Comparison of ENCODE assay signal across 8 cellular contexts in the genomic region with DNA sequence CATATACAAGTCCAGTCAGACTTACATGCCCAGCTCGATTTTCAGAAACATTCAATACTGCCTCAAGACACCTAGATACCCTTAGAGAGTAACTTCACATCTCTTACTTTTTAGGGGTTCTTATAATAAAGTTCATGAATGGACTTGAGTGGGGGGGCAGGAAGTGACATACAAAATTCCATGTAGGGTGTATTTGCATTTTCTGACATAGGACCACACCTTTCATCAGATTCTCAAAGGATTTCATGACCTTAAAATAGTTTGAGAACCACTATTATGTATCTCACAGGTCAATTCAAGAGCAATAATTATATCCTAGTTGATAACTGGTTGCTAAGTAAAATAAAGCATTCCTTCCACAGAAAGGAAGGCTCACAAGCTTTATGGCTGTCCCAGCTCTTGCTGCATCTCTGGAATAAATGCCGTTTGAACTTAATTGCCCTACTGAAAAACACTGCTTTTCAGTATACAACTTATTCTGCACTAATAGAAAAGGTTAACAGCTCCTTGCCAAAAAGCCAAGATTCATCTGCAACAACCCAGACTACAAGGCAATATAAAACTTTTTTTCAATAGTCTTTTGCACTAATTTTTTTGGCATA. TPM values are rescaled to one million over a fixed set of nuclear protein-coding genes. Genes with fewer than 3 reads are reported as not detected.
DNase-seq lines count a peak whose midpoint lies in the region; ATAC-seq, FAIRE-seq and TF ChIP-seq lines count a peak whose summit lies in the region.

No MANE protein-coding gene starts in this region.

- CTCF ChIA-PET in PC-9 (lab: Charles Lee): no interaction called here

- H2AFZ ChIP-seq in PC-9 (peak overlapping the region; percentile 90), parathyroid adenoma (no peak overlapping the region)

- H3K4me2 ChIP-seq in PC-9: peak overlapping the region; percentile 88
- H3K4me2 ChIP-seq in parathyroid adenoma (ENCODE audit: low read length): no peak overlapping the region

- no TSS peak for BruUV-seq in PC-9 (replicated peaks; lab: Mats Ljungman, UMichigan)

- 39 to 61% (median 46%) methylated on average over 2 of the region's 2 CpGs for WGBS in small intestine, 3 donors

- peaks cover 32% of the 10 kb centered on the region for H3F3A ChIP-seq in PC-9 (ENCODE audit: insufficient read depth, low read depth)

- H3K36me3 ChIP-seq in PC-9 (ENCODE audit: low read depth) (no peaks in the 10 kb centered on the region), parathyroid adenoma (ENCODE audit: control insufficient read depth, insufficient read depth, low read length) (no peaks in the 10 kb centered on the region), small intestine (ENCODE audit: control insufficient read depth in 2 of 2, insufficient read depth in 2 of 2, low read length in 2 of 2) (no peaks in the 10 kb centered on the region)

- H3K9me2 ChIP-seq in PC-9 (ENCODE audit: insufficient read depth): no peaks in the 10 kb centered on the region; the same call in 1 of the 2 replicates

- TF ChIP-seq CTCF in GM12865 (IDR thresholded peaks at IDR 0.05; ENCODE audit: insufficient read depth, low read depth, low read length, missing control alignments) (no peak), PC-9 (conservative IDR thresholded peaks at IDR 0.05) (no peak), epithelial cell of esophagus (IDR thresholded peaks at IDR 0.05; ENCODE audit: insufficient read depth, low read depth, low read length, missing control alignments) (no peak), parathyroid adenoma (IDR thresholded peaks at IDR 0.05) (no peak), GM10266 (IDR thresholded peaks at IDR 0.05; ENCODE audit: control insufficient read depth, insufficient read depth, low read depth, missing control alignments) (no peak)

- DNase-seq in GM12865 (ENCODE audit: low read depth) (peak; percentile 34), PC-9 (peak in 1 of 2 experiments; percentile 55), epithelial cell of esophagus (ENCODE audit: low read depth) (peak; percentile 24), NCI-H146 treated with DMSO at 0.1 percent for 48 hours (lab: John Stamatoyannopoulos, UW; ENCODE audit: unreplicated experiment) (no peak), small intestine (no peak), GM10266 (ENCODE audit: extremely low spot score) (no peak)

- peak overlapping the region; percentile 65 for H3K27ac ChIP-seq in PC-9
- no peak overlapping the region for H3K27ac ChIP-seq in parathyroid adenoma
- H3K27ac ChIP-seq in small intestine (ENCODE audit: low read depth in 1 of 2, low read length in 1 of 2): no peak overlapping the region

- intact Hi-C loops in PC-9 (cut with micrococcal nuclease; ENCODE audit: unreplicated experiment): no loop called here

- H3K4me1 ChIP-seq in PC-9 (replicated peaks; ENCODE audit: insufficient read depth): peaks cover 18% of the 10 kb centered on the region
- no peaks in the 10 kb centered on the region for H3K4me1 ChIP-seq in parathyroid adenoma
- no peaks in the 10 kb centered on the region for H3K4me1 ChIP-seq in small intestine (ENCODE audit: control insufficient read depth in 2 of 2, insufficient read depth in 1 of 2, low read depth in 1 of 2, low read length in 1 of 2)

- POLR2A ChIA-PET in PC-9 (lab: Charles Lee; ENCODE audit: unreplicated experiment): interaction anchor here (0.5 to 0.7 kb wide), 3 partner anchors 142 to 807 kb away, joined by 3 to 26 read pairs (median 4); a partner anchor contains a TSS

- H4K20me1 ChIP-seq in PC-9 (ENCODE audit: insufficient read depth): no peaks in the 10 kb centered on the region

- H3K27me3 ChIP-seq in PC-9 (ENCODE audit: insufficient read depth, low read depth) (no peaks in the 10 kb centered on the region), parathyroid adenoma (ENCODE audit: control insufficient read depth, insufficient read depth, low read length) (no peaks in the 10 kb centered on the region), small intestine (ENCODE audit: control insufficient read depth in 2 of 2, insufficient read depth in 2 of 2, low read length in 2 of 2) (no peaks in the 10 kb centered on the region)

- H3K4me3 ChIP-seq in GM12865 (ENCODE audit: low read depth, low read length) (peak overlapping the region; percentile 91), PC-9 (peak overlapping the region; percentile 93), epithelial cell of esophagus (ENCODE audit: low read length) (peak overlapping the region; percentile 94), parathyroid adenoma (ENCODE audit: low read depth, low read length) (peak overlapping the region; percentile 77), small intestine (ENCODE audit: low read depth in 1 of 2, low read length in 2 of 2) (no peak overlapping the region)

- H3K9ac ChIP-seq in parathyroid adenoma: no peak overlapping the region

- H3K9me3 ChIP-seq in PC-9 (ENCODE audit: insufficient read depth, low read depth) (no peaks in the 10 kb centered on the region), parathyroid adenoma (ENCODE audit: control insufficient read depth, low read length) (no peaks in the 10 kb centered on the region), small intestine (ENCODE audit: control insufficient read depth, low read depth) (no peaks in the 10 kb centered on the region)

- H3K79me2 ChIP-seq in PC-9 (ENCODE audit: low read depth) (peaks cover 56% of the 10 kb centered on the region), parathyroid adenoma (peaks cover 2% of the 10 kb centered on the region)

- no peak for FAIRE-seq in small intestine (lab: Jason Lieb, UNC)

- ATAC-seq in HG02840 (IDR thresholded peaks at IDR 0.05; ENCODE audit: low FRiP score, unreplicated experiment): no peak

RNA-seq across cellular contexts. Expression of a gene that starts 2.3 kb away (rescaled TPM):
- total RNA-seq in PC-9 (2021): 21.0 and 25.5 TPM in 2 replicates
- polyA plus RNA-seq in small intestine: 10 to 100 TPM in 1 of 3 donors, 1 to 10 TPM in 2; 2.7 to 10.6 (median 3.0) TPM

RNA-seq across cellular contexts. Expression of a gene that starts 15.9 kb away (rescaled TPM):
- total RNA-seq in PC-9 (2021): 5.2 TPM in 2 replicates
- 1 to 10 TPM; 1.9 to 2.4 (median 2.0) TPM for polyA plus RNA-seq in small intestine

Comparison
In these comparisons a context has a peak if more than half of its experiments do, and no peak if none do; other contexts are left out.
1. DNase-seq: peak in GM12865 (single experiment) and epithelial cell of esophagus (single experiment); none in NCI-H146 treated with DMSO at 0.1 percent for 48 hours (single experiment), small intestine (single experiment) and GM10266 (single experiment).
2. H3K4me3 ChIP-seq: peak in GM12865 (single experiment), PC-9 (single experiment), epithelial cell of esophagus (single experiment) and parathyroid adenoma (single experiment); none in small intestine (0 of 2).